Comparison of ENCODE assay signal across 1 cellular context in genomic region chr20:18005990-18006364, GRCh38.
A peak's percentile ranks its signal among the peaks of the same experiment; 100 is the strongest.
TF ChIP-seq lines count a peak whose summit lies in the region.

No MANE protein-coding gene starts in this region.

TF ChIP-seq in HepG2, 621 proteins besides CTCF, POLR2A, EP300 and RAD21 (continued from another document and continues in another):
- TF ChIP-seq AHDC1 (CRISPR knock-in tag; IDR thresholded peaks at IDR 0.05; ENCODE audit: borderline replicate concordance) (no peak), SAP130 (CRISPR knock-in tag; IDR thresholded peaks at IDR 0.05; ENCODE audit: low read depth) (no peak), ZNF326 (CRISPR knock-in tag; IDR thresholded peaks at IDR 0.05; ENCODE audit: borderline replicate concordance) (no peak), FOXK1 (CRISPR knock-in tag; IDR thresholded peaks at IDR 0.05; ENCODE audit: borderline replicate concordance, low read depth) (peak; percentile 8; the same call in 1 of the 2 replicates), THAP7 (CRISPR knock-in tag; IDR thresholded peaks at IDR 0.05) (0 out of 2 replicates have a peak, but pooled peaks have one; percentile 32), STAT5B (CRISPR knock-in tag; IDR thresholded peaks at IDR 0.05) (no peak), ZNF780A (CRISPR knock-in tag; IDR thresholded peaks at IDR 0.05) (no peak), SIX4 (CRISPR knock-in tag; IDR thresholded peaks at IDR 0.05) (no peak), ZNF556 (CRISPR knock-in tag; IDR thresholded peaks at IDR 0.05; ENCODE audit: borderline replicate concordance) (no peak), ZFP1 (CRISPR knock-in tag; IDR thresholded peaks at IDR 0.05) (no peak), RFX5 (IDR thresholded peaks at IDR 0.05; ENCODE audit: low read depth, low read length) (no peak), SPEN (CRISPR knock-in tag; IDR thresholded peaks at IDR 0.05; ENCODE audit: low read depth) (no peak), ZNF33A (CRISPR knock-in tag; IDR thresholded peaks at IDR 0.05; ENCODE audit: borderline replicate concordance) (no peak), PTBP1 (IDR thresholded peaks at IDR 0.05; ENCODE audit: low read depth, low read length, poor library complexity, severe bottlenecking) (no peak), PAX8 (CRISPR knock-in tag; IDR thresholded peaks at IDR 0.05; ENCODE audit: borderline replicate concordance) (no peak), ELF1 (CRISPR knock-in tag; IDR thresholded peaks at IDR 0.05) (no peak), NFAT5 (CRISPR knock-in tag; IDR thresholded peaks at IDR 0.05) (0 out of 2 replicates have a peak, but pooled peaks have one; percentile 1), SUZ12 (IDR thresholded peaks at IDR 0.05; ENCODE audit: low read depth, low read length) (no peak), ZNF276 (CRISPR knock-in tag; IDR thresholded peaks at IDR 0.05; ENCODE audit: low read depth) (no peak), ZNF335 (CRISPR knock-in tag; IDR thresholded peaks at IDR 0.05) (no peak), NFKB2 (CRISPR knock-in tag; IDR thresholded peaks at IDR 0.05; ENCODE audit: borderline replicate concordance) (0 out of 2 replicates have a peak, but pooled peaks have one; percentile 23), JUND (CRISPR knock-in tag; IDR thresholded peaks at IDR 0.05) (no peak), RARA (CRISPR knock-in tag; IDR thresholded peaks at IDR 0.05) (no peak), FOXO4 (CRISPR knock-in tag; conservative IDR thresholded peaks at IDR 0.05) (no peak), ZNF850 (CRISPR knock-in tag; conservative IDR thresholded peaks at IDR 0.05) (no peak), HNF1B (CRISPR knock-in tag; IDR thresholded peaks at IDR 0.05) (peak; percentile 35; the same call in 1 of the 2 replicates), ZSCAN31 (CRISPR knock-in tag; IDR thresholded peaks at IDR 0.05; ENCODE audit: low read depth) (no peak), NRL (CRISPR knock-in tag; IDR thresholded peaks at IDR 0.05; ENCODE audit: borderline replicate concordance) (no peak), SRF (IDR thresholded peaks at IDR 0.05; ENCODE audit: low read depth, low read length) (no peak), HMG20B (CRISPR knock-in tag; conservative IDR thresholded peaks at IDR 0.05) (no peak), ZNF678 (CRISPR knock-in tag; IDR thresholded peaks at IDR 0.05) (no peak), CHD2 (IDR thresholded peaks at IDR 0.05; ENCODE audit: low read depth, low read length) (no peak), KLF6 (CRISPR knock-in tag; IDR thresholded peaks at IDR 0.05) (no peak), E2F2 (CRISPR knock-in tag; IDR thresholded peaks at IDR 0.05; ENCODE audit: borderline replicate concordance) (no peak), ZNF484 (CRISPR knock-in tag; IDR thresholded peaks at IDR 0.05; ENCODE audit: borderline replicate concordance, low read depth) (no peak), TEAD3 (CRISPR knock-in tag; optimal IDR thresholded peaks at IDR 0.05; ENCODE audit: borderline replicate concordance) (peak; percentile 31), NONO (IDR thresholded peaks at IDR 0.05) (no peak), NONO (CRISPR knock-in tag; conservative IDR thresholded peaks at IDR 0.05) (no peak), ZNF766 (CRISPR knock-in tag; IDR thresholded peaks at IDR 0.05; ENCODE audit: borderline replicate concordance) (no peak), ZBTB21 (CRISPR knock-in tag; IDR thresholded peaks at IDR 0.05) (no peak), ZNF747 (CRISPR knock-in tag; IDR thresholded peaks at IDR 0.05; ENCODE audit: borderline replicate concordance) (no peak), MLX (CRISPR knock-in tag; IDR thresholded peaks at IDR 0.05) (0 out of 2 replicates have a peak, but pooled peaks have one; percentile 30), ZFX (CRISPR knock-in tag; IDR thresholded peaks at IDR 0.05; ENCODE audit: low read depth) (0 out of 2 replicates have a peak, but pooled peaks have one; percentile 15), SP1 (IDR thresholded peaks at IDR 0.05) (no peak), SP1 (CRISPR knock-in tag; IDR thresholded peaks at IDR 0.05) (no peak), BCL6 (CRISPR knock-in tag; IDR thresholded peaks at IDR 0.05) (peak; percentile 67)
